In the genomic region with DNA sequence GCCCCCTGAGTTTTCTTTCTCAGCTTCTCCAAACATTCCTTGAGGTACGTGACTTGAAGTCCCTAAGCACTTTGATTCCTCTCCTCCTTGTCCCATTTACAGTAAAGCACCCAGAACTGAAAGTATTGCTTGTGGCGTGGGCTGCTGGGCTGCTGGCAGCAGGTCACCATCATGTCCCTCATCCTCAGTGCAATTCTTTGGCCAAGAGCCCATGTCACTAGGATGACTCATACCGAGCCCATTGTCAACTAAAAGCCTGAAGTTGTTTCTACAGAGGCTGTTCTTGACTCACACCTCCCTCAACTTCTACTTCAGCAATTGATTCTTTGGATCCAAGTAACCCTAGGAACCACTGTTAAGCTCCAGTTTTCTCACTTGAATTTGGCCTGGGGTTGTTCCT, we compare ENCODE assay signal across 1 cellular context.
TF ChIP-seq lines count a peak whose summit lies in the region.

No MANE protein-coding gene starts in this region.

TF ChIP-seq in HEK293, 187 proteins besides CTCF, POLR2A, EP300 and RAD21 (continued from another document):
- TF ChIP-seq KLF7 (tag by site-specific recombination; IDR thresholded peaks at IDR 0.05; ENCODE audit: borderline replicate concordance) (no peak), ZFHX2 (tag by site-specific recombination; conservative IDR thresholded peaks at IDR 0.05) (peak; percentile 42; the same call in 1 of the 2 replicates)
